Comparison of ENCODE assay signal across 26 cellular contexts in genomic region chr1:46689326-46689725, GRCh38. TPM values are rescaled to one million over a fixed set of nuclear protein-coding genes. Genes with fewer than 3 reads are reported as not detected.
DNase-seq lines count a peak whose midpoint lies in the region; ATAC-seq and TF ChIP-seq lines count a peak whose summit lies in the region.
"Had no signal": no experiment of that assay in that cellular context is flagged by ENCODE, and none has a peak within 500 bp of the region (broad histone marks: within the 10 kb centered on the region; RNA-seq: fewer than 3 reads in every experiment).

No MANE protein-coding gene starts in this region.

- intact Hi-C loops in stomach (cut with DNase I; ENCODE audit: low total_unique reads), result no loop called here

- TF ChIP-seq POLR2A in stomach (IDR thresholded peaks at IDR 0.05), result no peak

- H3K9me3 ChIP-seq in SJCRH30 (replicated peaks), result no peaks in the 10 kb centered on the region
- H3K9me3 ChIP-seq in thymus (ENCODE audit: control insufficient read depth), result no peaks in the 10 kb centered on the region
- no peaks in the 10 kb centered on the region for H3K9me3 ChIP-seq in stomach
- H3K9me3 ChIP-seq: Caco-2 had no signal

- peaks cover 5 to 27% of the 10 kb centered on the region in 2 donors for H3K36me3 Mint-ChIP-seq in activated T-cell treated with anti-CD3 and anti-CD28 coated beads, Interleukin-2, amount 50 U/mL, for 72 hours (ENCODE audit: insufficient read depth in 2 of 2)

- H3K27ac ChIP-seq in SJCRH30, result no peak overlapping the region
- peak overlapping the region; percentile 64 for H3K27ac ChIP-seq in thymus (ENCODE audit: low read depth)
- H3K27ac ChIP-seq in stomach, result peak overlapping the region in 2 of 5 donors; percentile 56 to 64
- H3K27ac ChIP-seq: SK-N-MC had no signal

- no peak for ATAC-seq in activated T-cell treated with anti-CD3 and anti-CD28 coated beads, Interleukin-2, amount 50 U/mL, for 72 hours (replicated peaks in 1 of 2)
- ATAC-seq: PC-3 had no signal

- no peak for TF ChIP-seq EP300 in stomach (IDR thresholded peaks at IDR 0.05)

- WGBS in thymus, result 8% methylated on average over 2 of the region's 2 CpGs
- 42 to 64% (median 51%) methylated on average over 2 of the region's 2 CpGs for WGBS in stomach, 5 donors

- H3K36me3 ChIP-seq in SJCRH30, result peaks cover 51% of the 10 kb centered on the region
- peaks cover 20% of the 10 kb centered on the region for H3K36me3 ChIP-seq in thymus (ENCODE audit: control insufficient read depth, insufficient read depth)
- peaks cover 41 to 91% (median 82%) of the 10 kb centered on the region in 4 donors for H3K36me3 ChIP-seq in stomach

- H3K27me3 Mint-ChIP-seq in activated T-cell treated with anti-CD3 and anti-CD28 coated beads, Interleukin-2, amount 50 U/mL, for 72 hours (ENCODE audit: low read depth), result no peaks in the 10 kb centered on the region
- H3K27me3 Mint-ChIP-seq: activated CD4-positive, alpha-beta memory T cell treated with anti-CD3 and anti-CD28 coated beads, Interleukin-2, amount 10 ng/mL, durations not matched to agents 7 days and 5 days had no signal

- H3K4me3 ChIP-seq in SJCRH30 (no peak overlapping the region), thymus (ENCODE audit: low read length) (peak overlapping the region; percentile 11), stomach (no peak overlapping the region)
- H3K4me3 ChIP-seq: SK-N-MC, smooth muscle cell had no signal

- H3K4me1 Mint-ChIP-seq in activated T-cell treated with anti-CD3 and anti-CD28 coated beads, Interleukin-2, amount 50 U/mL, for 72 hours (ENCODE audit: low read depth), result peaks cover 11% of the 10 kb centered on the region

- DNase-seq in activated T-cell treated with anti-CD3 and anti-CD28 coated beads, Interleukin-2, amount 50 U/mL, for 72 hours, result no peak
- DNase-seq in activated T-cell treated with anti-CD3 and anti-CD28 coated beads for 4 hours (no peak), SJCRH30 (peak; percentile 54 to 75), lung microvascular endothelial cell (ENCODE audit: low read depth in 2 of 2) (peak; percentile 72 to 79), AG08395 (ENCODE audit: low spot score) (no peak), GM19240 (ENCODE audit: insufficient read length, low spot score) (no peak), stomach (no peak)
- DNase-seq: activated CD4-positive, alpha-beta memory T cell treated with anti-CD3 and anti-CD28 coated beads, Interleukin-2, amount 10 ng/mL, durations not matched to agents 7 days and 5 days; activated naive CD4-positive, alpha-beta T cell treated with Interleukin-2 at 50 U/mL for 16 hours; Caco-2; effector CD4-positive, alpha-beta T cell; HFFc6; hippocampal formation; KG1; NCI-H1417 treated with DMSO at 0.1 percent for 48 hours; NCI-H524; PC-3; stimulated activated naive CD4-positive, alpha-beta T cell had no signal

- peak overlapping the region; percentile 47 for H3K27ac Mint-ChIP-seq in activated T-cell treated with anti-CD3 and anti-CD28 coated beads, Interleukin-2, amount 50 U/mL, for 72 hours
- H3K27ac Mint-ChIP-seq: activated CD4-positive, alpha-beta memory T cell treated with anti-CD3 and anti-CD28 coated beads, Interleukin-2, amount 10 ng/mL, durations not matched to agents 7 days and 5 days; HFFc6 had no signal

- H3K4me1 ChIP-seq in SJCRH30 (peaks cover 11% of the 10 kb centered on the region), thymus (ENCODE audit: control insufficient read depth, insufficient read depth, low read length) (peaks cover 37% of the 10 kb centered on the region), stomach (peaks cover 22 to 62% (median 38%) of the 10 kb centered on the region in 4 donors)
- H3K4me1 ChIP-seq: Caco-2 had no signal

- no peak for TF ChIP-seq CTCF in stomach (IDR thresholded peaks at IDR 0.05)

- H3K4me3 Mint-ChIP-seq in activated T-cell treated with anti-CD3 and anti-CD28 coated beads, Interleukin-2, amount 50 U/mL, for 72 hours, result no peak overlapping the region
- H3K4me3 Mint-ChIP-seq: activated CD4-positive, alpha-beta memory T cell treated with anti-CD3 and anti-CD28 coated beads, Interleukin-2, amount 10 ng/mL, durations not matched to agents 7 days and 5 days; HFFc6 had no signal

- H3K27me3 ChIP-seq in SJCRH30, result no peaks in the 10 kb centered on the region
- H3K27me3 ChIP-seq in thymus (ENCODE audit: control insufficient read depth, insufficient read depth), result no peaks in the 10 kb centered on the region
- H3K27me3 ChIP-seq in stomach, result no peaks in the 10 kb centered on the region

- no peaks in the 10 kb centered on the region for H3K9me3 Mint-ChIP-seq in activated T-cell treated with anti-CD3 and anti-CD28 coated beads, Interleukin-2, amount 50 U/mL, for 72 hours
- H3K9me3 Mint-ChIP-seq: activated CD4-positive, alpha-beta memory T cell treated with anti-CD3 and anti-CD28 coated beads, Interleukin-2, amount 10 ng/mL, durations not matched to agents 7 days and 5 days; HFFc6 had no signal

RNA-seq across cellular contexts. Expression of gene TEX38, which starts 17.7 kb away (rescaled TPM):
- under 1 TPM in 1 of 2 donors, not detected in 1; 0.65 TPM for total RNA-seq in activated T-cell treated with anti-CD3 and anti-CD28 coated beads, Interleukin-2, amount 50 U/mL, for 72 hours
- not detected in 2 replicates for total RNA-seq in SJCRH30 (2014; rRNA removed; shearing (Covaris generic))
- under 0.01 TPM in 1 of 2 replicates, not detected in the other for total RNA-seq in lung microvascular endothelial cell
- 0.14 TPM for polyA plus RNA-seq in thymus
- total RNA-seq in stomach, result not detected
- not detected for polyA plus RNA-seq in stomach
- total RNA-seq: activated CD4-positive, alpha-beta memory T cell treated with anti-CD3 and anti-CD28 coated beads, Interleukin-2, amount 10 ng/mL, durations not matched to agents 7 days and 5 days; Caco-2; kidney epithelial cell; mononuclear cell; osteoblast; PC-3; smooth muscle cell; urinary bladder had no signal
- polyA plus RNA-seq: AG04450, smooth muscle cell, urinary bladder had no signal

RNA-seq across cellular contexts. Expression of gene ATPAF1, which starts 21.2 kb away (rescaled TPM):
- total RNA-seq in activated T-cell treated with anti-CD3 and anti-CD28 coated beads, Interleukin-2, amount 50 U/mL, for 72 hours, result 10 to 100 TPM; 45.7 to 47.5 TPM
- 54.3 and 58.9 TPM in 2 replicates for total RNA-seq in SJCRH30 (2014; rRNA removed; shearing (Covaris generic))
- total RNA-seq in lung microvascular endothelial cell (19.8 and 22.2 TPM in 2 replicates), stomach (10 to 100 TPM; 32.6 to 88.8 (median 49.0) TPM)
- polyA plus RNA-seq in thymus (34.6 TPM), stomach (10 to 100 TPM; 36.5 to 39.6 (median 39.0) TPM)

RNA-seq across cellular contexts. Expression of gene EFCAB14, which starts 29.6 kb away (rescaled TPM):
- total RNA-seq in activated T-cell treated with anti-CD3 and anti-CD28 coated beads, Interleukin-2, amount 50 U/mL, for 72 hours, result 10 to 100 TPM; 48.6 to 50.3 TPM
- total RNA-seq in SJCRH30 (2014; rRNA removed; shearing (Covaris generic)), result 46.7 and 50.3 TPM in 2 replicates
- total RNA-seq in lung microvascular endothelial cell (44.7 and 65.7 TPM in 2 replicates), stomach (100 to 1,000 TPM in 3 of 5 donors, 10 to 100 TPM in 2; 45.5 to 164 (median 138) TPM)
- polyA plus RNA-seq in thymus (30.6 TPM), stomach (10 to 100 TPM; 19.6 to 59.6 (median 37.2) TPM)

Comparison
In these comparisons a context has a peak if more than half of its experiments do, and no peak if none do; other contexts are left out.
1. DNase-seq: peak in SJCRH30 (2 of 2) and lung microvascular endothelial cell (2 of 2); none in activated T-cell treated with anti-CD3 and anti-CD28 coated beads, Interleukin-2, amount 50 U/mL, for 72 hours (0 of 2), activated T-cell treated with anti-CD3 and anti-CD28 coated beads for 4 hours (single experiment), AG08395 (single experiment), GM19240 (single experiment) and stomach (single experiment).